Comparison of ENCODE assay signal across 12 cellular contexts in the genomic region with DNA sequence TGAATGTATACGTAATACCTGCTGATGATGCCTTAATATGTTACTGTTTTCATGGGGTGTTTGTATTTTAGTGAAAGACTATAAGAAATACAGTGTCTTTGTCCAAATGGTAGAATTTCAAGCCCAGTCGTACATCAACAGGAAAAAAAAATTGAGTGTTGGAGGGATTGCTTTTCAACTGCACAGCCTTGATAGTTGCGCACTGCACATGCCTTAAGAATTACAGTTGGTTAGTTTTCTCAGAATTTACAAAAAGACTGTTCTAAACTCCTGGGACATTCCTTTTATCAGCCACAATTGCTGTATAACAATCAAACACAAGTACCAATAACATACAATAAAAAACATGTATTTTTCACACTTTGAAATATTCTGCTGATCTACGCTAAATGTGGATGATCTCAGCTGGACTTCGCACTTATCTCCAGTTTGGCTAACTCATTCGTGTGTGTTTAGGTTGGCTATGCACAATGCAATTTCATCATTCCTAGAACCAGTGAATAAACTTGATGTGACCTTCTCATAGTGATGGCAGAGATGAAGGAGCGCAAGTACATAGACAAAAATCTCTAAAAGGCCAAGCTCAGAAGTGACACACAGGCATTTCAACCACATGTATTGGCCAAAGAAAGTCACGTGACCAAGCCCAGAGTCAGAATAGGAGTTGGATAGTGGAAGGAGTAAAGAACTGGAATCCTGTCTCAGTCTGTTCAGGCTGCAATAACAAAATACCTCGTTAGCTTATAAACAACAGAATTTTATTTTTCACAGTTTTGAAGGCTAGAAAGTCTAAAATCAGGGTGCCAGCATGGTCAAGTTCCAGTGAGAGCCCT.
A peak's percentile ranks its signal among the peaks of the same experiment; 100 is the strongest.
DNase-seq lines count a peak whose midpoint lies in the region; ATAC-seq and TF ChIP-seq lines count a peak whose summit lies in the region.
"Had no signal": no experiment of that assay in that cellular context is flagged by ENCODE, and none has a peak within 500 bp of the region (broad histone marks: within the 10 kb centered on the region; RNA-seq: fewer than 3 reads in every experiment).

No MANE protein-coding gene starts in this region.

- H3K9ac ChIP-seq in liver (ENCODE audit: low read depth in 1 of 2, low read length in 2 of 2), result no peak overlapping the region

- H3K36me3 ChIP-seq in liver (ENCODE audit: control insufficient read depth in 4 of 4, insufficient read depth in 3 of 4, low read depth in 1 of 4, low read length in 3 of 4) (no peaks in the 10 kb centered on the region), aorta (ENCODE audit: control insufficient read depth in 1 of 2, insufficient read depth in 2 of 2, low read length in 1 of 2) (no peaks in the 10 kb centered on the region), A673 (ENCODE audit: insufficient read depth, low read length, poor library complexity, severe bottlenecking) (no peaks in the 10 kb centered on the region)

- no peak for TF ChIP-seq EP300 in Ishikawa (IDR thresholded peaks at IDR 0.05; ENCODE audit: borderline replicate concordance)

- no peaks in the 10 kb centered on the region for H3K27me3 ChIP-seq in liver (ENCODE audit: control insufficient read depth in 4 of 4, insufficient read depth in 4 of 4, low read length in 3 of 4)
- H3K27me3 ChIP-seq in aorta (ENCODE audit: control insufficient read depth in 1 of 2, insufficient read depth in 2 of 2, low read length in 1 of 2), result no peaks in the 10 kb centered on the region
- H3K27me3 ChIP-seq in A673 (replicated peaks; ENCODE audit: insufficient read depth, low read depth, low read length, poor library complexity), result no peaks in the 10 kb centered on the region

- H3K27ac ChIP-seq in liver (ENCODE audit: low read depth in 1 of 2, low read length in 2 of 2) (no peak overlapping the region), aorta (ENCODE audit: low read depth in 1 of 2, low read length in 2 of 2) (no peak overlapping the region), A673 (ENCODE audit: low read depth, low read length, poor library complexity, severe bottlenecking) (no peak overlapping the region)

- no TSS peak for BruUV-seq in A673 (replicated peaks; lab: Mats Ljungman, UMichigan)

- CTCF ChIA-PET in A673 (lab: Charles Lee), result no interaction called here

- TF ChIP-seq CTCF in choroid plexus epithelial cell (conservative IDR thresholded peaks at IDR 0.05; ENCODE audit: low read depth, low read length), result no peak
- TF ChIP-seq CTCF in liver (IDR thresholded peaks at IDR 0.05; ENCODE audit: low read depth, low read length, missing input control), result no peak
- no peak for TF ChIP-seq CTCF in A673 (conservative IDR thresholded peaks at IDR 0.05; ENCODE audit: low read depth, low read length)

- peak; percentile 69 for ATAC-seq in aorta (ENCODE audit: low FRiP score)
- ATAC-seq: CD8-positive, alpha-beta T cell had no signal

- H3K4me3 ChIP-seq in choroid plexus epithelial cell (ENCODE audit: low read depth, low read length), result no peak overlapping the region
- H3K4me3 ChIP-seq in liver (ENCODE audit: low read depth in 1 of 3, low read length in 3 of 3), result no peak overlapping the region
- no peak overlapping the region for H3K4me3 ChIP-seq in aorta (ENCODE audit: low read length in 2 of 2)
- no peak overlapping the region for H3K4me3 ChIP-seq in A673 (ENCODE audit: low read depth, low read length, poor library complexity, severe bottlenecking)

- DNase-seq in choroid plexus epithelial cell (ENCODE audit: low read depth) (peak; percentile 18), aorta (no peak), A673 (ENCODE audit: low spot score) (no peak), ecto neural progenitor cell (ENCODE audit: low spot score) (no peak)
- no peak for DNase-seq in stimulated activated CD4-positive, alpha-beta T cell treated with anti-CD3 and anti-CD28 coated beads, Interleukin-4, amount 100 ng/mL, for 24 hours
- DNase-seq: CD8-positive, alpha-beta T cell; COR-L47; DMS153; EL; H9 had no signal

- WGBS in liver, result 61% methylated on average over 9 of the region's 9 CpGs
- WGBS in aorta, 2 donors, result 52 to 57% methylated on average over 9 of the region's 9 CpGs

- TF ChIP-seq RAD21 in Ishikawa (IDR thresholded peaks at IDR 0.05; ENCODE audit: low read depth), result no peak
- TF ChIP-seq RAD21 in liver (IDR thresholded peaks at IDR 0.05), result no peak

- POLR2A ChIA-PET in A673 (lab: Charles Lee; ENCODE audit: low non-redundant PET), result no interaction called here

- H3K4me1 ChIP-seq in liver (ENCODE audit: control insufficient read depth in 4 of 4, insufficient read depth in 4 of 4, low read length in 3 of 4) (peaks cover 0 to 11% (median 5%) of the 10 kb centered on the region in 4 donors), aorta (ENCODE audit: control insufficient read depth in 1 of 2, insufficient read depth in 2 of 2, low read length in 2 of 2) (no peaks in the 10 kb centered on the region), A673 (ENCODE audit: insufficient read depth, low read length, poor library complexity, severe bottlenecking) (no peaks in the 10 kb centered on the region)

- intact Hi-C loops in aorta (cut with DNase I) (no loop called here), A673 (cut with micrococcal nuclease; ENCODE audit: unreplicated experiment) (no loop called here)

- H3K9me3 ChIP-seq in liver (ENCODE audit: control insufficient read depth in 4 of 4, low read length in 3 of 4) (no peaks in the 10 kb centered on the region), aorta (ENCODE audit: control insufficient read depth, low read length) (no peaks in the 10 kb centered on the region), A673 (ENCODE audit: low read depth, low read length, poor library complexity, severe bottlenecking) (no peaks in the 10 kb centered on the region)

TF ChIP-seq in Ishikawa, 13 proteins besides CTCF, POLR2A, EP300 and RAD21:
- TF ChIP-seq YY1 (IDR thresholded peaks at IDR 0.05; ENCODE audit: low read depth) (no peak), TAF1 (IDR thresholded peaks at IDR 0.05; ENCODE audit: low read depth) (no peak), FOXM1 (IDR thresholded peaks at IDR 0.05; ENCODE audit: borderline replicate concordance, low read depth) (no peak), CREB1 (IDR thresholded peaks at IDR 0.05; ENCODE audit: low read depth) (no peak)
- TF ChIP-seq, protein P1, sequence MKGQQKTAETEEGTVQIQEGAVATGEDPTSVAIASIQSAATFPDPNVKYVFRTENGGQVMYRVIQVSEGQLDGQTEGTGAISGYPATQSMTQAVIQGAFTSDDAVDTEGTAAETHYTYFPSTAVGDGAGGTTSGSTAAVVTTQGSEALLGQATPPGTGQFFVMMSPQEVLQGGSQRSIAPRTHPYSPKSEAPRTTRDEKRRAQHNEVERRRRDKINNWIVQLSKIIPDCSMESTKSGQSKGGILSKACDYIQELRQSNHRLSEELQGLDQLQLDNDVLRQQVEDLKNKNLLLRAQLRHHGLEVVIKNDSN (IDR thresholded peaks at IDR 0.05), result 0 out of 2 replicates have a peak, but pooled peaks have one; percentile 30

TF ChIP-seq in liver, 16 proteins besides CTCF, POLR2A, EP300 and RAD21 (continues in another document):
- TF ChIP-seq GABPA (IDR thresholded peaks at IDR 0.05 in 1 of 2, conservative IDR thresholded peaks at IDR 0.05 in 1 of 2) (no peak), TAF1 (conservative IDR thresholded peaks at IDR 0.05) (no peak), YY1 (IDR thresholded peaks at IDR 0.05) (no peak), EGR1 (IDR thresholded peaks at IDR 0.05; ENCODE audit: low read depth in 2 of 2) (no peak), RXRA (IDR thresholded peaks at IDR 0.05) (peak in 1 of 2 donors; percentile 65), HNF4A (conservative IDR thresholded peaks at IDR 0.05) (peak; percentile 55 to 85), FOXA1 (IDR thresholded peaks at IDR 0.05) (no peak), NR2F2 (IDR thresholded peaks at IDR 0.05) (no peak), HNF4G (IDR thresholded peaks at IDR 0.05) (peak; percentile 17)
- TF ChIP-seq, protein P2, sequence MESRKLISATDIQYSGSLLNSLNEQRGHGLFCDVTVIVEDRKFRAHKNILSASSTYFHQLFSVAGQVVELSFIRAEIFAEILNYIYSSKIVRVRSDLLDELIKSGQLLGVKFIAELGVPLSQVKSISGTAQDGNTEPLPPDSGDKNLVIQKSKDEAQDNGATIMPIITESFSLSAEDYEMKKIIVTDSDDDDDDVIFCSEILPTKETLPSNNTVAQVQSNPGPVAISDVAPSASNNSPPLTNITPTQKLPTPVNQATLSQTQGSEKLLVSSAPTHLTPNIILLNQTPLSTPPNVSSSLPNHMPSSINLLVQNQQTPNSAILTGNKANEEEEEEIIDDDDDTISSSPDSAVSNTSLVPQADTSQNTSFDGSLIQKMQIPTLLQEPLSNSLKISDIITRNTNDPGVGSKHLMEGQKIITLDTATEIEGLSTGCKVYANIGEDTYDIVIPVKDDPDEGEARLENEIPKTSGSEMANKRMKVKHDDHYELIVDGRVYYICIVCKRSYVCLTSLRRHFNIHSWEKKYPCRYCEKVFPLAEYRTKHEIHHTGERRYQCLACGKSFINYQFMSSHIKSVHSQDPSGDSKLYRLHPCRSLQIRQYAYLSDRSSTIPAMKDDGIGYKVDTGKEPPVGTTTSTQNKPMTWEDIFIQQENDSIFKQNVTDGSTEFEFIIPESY (IDR thresholded peaks at IDR 0.05), result no peak
- TF ChIP-seq, protein P3, sequence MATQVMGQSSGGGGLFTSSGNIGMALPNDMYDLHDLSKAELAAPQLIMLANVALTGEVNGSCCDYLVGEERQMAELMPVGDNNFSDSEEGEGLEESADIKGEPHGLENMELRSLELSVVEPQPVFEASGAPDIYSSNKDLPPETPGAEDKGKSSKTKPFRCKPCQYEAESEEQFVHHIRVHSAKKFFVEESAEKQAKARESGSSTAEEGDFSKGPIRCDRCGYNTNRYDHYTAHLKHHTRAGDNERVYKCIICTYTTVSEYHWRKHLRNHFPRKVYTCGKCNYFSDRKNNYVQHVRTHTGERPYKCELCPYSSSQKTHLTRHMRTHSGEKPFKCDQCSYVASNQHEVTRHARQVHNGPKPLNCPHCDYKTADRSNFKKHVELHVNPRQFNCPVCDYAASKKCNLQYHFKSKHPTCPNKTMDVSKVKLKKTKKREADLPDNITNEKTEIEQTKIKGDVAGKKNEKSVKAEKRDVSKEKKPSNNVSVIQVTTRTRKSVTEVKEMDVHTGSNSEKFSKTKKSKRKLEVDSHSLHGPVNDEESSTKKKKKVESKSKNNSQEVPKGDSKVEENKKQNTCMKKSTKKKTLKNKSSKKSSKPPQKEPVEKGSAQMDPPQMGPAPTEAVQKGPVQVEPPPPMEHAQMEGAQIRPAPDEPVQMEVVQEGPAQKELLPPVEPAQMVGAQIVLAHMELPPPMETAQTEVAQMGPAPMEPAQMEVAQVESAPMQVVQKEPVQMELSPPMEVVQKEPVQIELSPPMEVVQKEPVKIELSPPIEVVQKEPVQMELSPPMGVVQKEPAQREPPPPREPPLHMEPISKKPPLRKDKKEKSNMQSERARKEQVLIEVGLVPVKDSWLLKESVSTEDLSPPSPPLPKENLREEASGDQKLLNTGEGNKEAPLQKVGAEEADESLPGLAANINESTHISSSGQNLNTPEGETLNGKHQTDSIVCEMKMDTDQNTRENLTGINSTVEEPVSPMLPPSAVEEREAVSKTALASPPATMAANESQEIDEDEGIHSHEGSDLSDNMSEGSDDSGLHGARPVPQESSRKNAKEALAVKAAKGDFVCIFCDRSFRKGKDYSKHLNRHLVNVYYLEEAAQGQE (IDR thresholded peaks at IDR 0.05), result no peak
